ENCODE assay signal across 9 cellular contexts in the genomic region with DNA sequence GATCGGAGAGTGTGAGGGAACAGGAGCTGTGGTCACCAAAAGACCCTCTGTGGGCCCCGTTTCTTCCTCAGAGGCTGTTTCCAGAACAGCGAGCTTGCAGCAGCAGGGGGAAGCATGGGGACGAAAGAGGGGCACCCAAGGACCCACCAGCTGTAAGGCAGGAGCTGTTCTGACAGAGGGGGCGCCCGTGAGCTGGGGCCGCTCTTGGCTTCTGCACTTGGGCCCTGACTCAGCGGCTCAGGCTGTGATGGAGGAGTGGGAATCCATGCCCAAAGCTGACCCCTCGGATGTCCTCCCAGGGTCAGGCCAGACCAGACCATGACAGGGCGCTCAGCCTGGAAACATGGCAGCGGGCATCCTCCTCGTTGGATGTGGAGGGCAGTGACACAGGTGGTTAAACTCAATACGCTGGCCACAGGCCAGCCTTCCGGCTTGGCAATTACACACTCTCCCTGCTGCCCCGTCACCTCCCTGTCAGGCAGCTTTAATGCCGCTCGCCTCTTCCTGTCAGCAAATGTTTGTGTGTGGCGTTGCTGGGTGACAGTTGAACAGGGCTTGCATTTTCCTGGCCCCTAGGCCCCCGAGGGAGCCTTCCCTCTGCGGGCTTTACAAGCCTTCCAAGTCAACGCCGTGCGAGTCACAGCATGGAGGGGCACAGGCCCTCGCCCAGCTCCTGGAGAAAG.
DNase-seq lines count a peak whose midpoint lies in the region; ATAC-seq lines count a peak whose summit lies in the region.
"Had no signal": no experiment of that assay in that cellular context is flagged by ENCODE, and none has a peak within 500 bp of the region (broad histone marks: within the 10 kb centered on the region; RNA-seq: fewer than 3 reads in every experiment).

No MANE protein-coding gene starts in this region.

- peak overlapping the region in 2 of 8 donors; percentile 12 to 15 for H3K4me3 Mint-ChIP-seq in CD4-positive, alpha-beta memory T cell

- no peak overlapping the region for H3K27ac ChIP-seq in CD4-positive, alpha-beta memory T cell (ENCODE audit: low read depth, low read length)
- H3K27ac ChIP-seq: parathyroid adenoma had no signal

- H3K4me3 ChIP-seq in CD4-positive, alpha-beta memory T cell (ENCODE audit: low read length in 2 of 2) = no peak overlapping the region

- H3K36me3 ChIP-seq in CD4-positive, alpha-beta memory T cell (ENCODE audit: insufficient read depth, low read length) = no peaks in the 10 kb centered on the region

- no peaks in the 10 kb centered on the region for H3K27me3 Mint-ChIP-seq in CD4-positive, alpha-beta memory T cell

- H3K27ac Mint-ChIP-seq in CD4-positive, alpha-beta memory T cell = peak overlapping the region in 3 of 7 donors; percentile 32 to 69 (median 52)

- no peak for ATAC-seq in GM21717 (IDR thresholded peaks at IDR 0.05; ENCODE audit: unreplicated experiment)
- no peak for ATAC-seq in GM19035 (IDR thresholded peaks at IDR 0.05; ENCODE audit: unreplicated experiment)
- no peak for ATAC-seq in GM21576 (IDR thresholded peaks at IDR 0.05; ENCODE audit: unreplicated experiment)

- H3K9me3 ChIP-seq in CD4-positive, alpha-beta memory T cell (ENCODE audit: control insufficient read depth in 1 of 2, low read length in 2 of 2) = no peaks in the 10 kb centered on the region

- POLR2A ChIA-PET in CD4-positive, alpha-beta memory T cell (lab: Charles Lee; ENCODE audit: partially characterized antibody) = no interaction called here

- no peaks in the 10 kb centered on the region for H3K9me3 Mint-ChIP-seq in CD4-positive, alpha-beta memory T cell

- no peaks in the 10 kb centered on the region for H3K36me3 Mint-ChIP-seq in CD4-positive, alpha-beta memory T cell

- DNase-seq in CD4-positive, alpha-beta memory T cell = peak in 4 of 5 donors; percentile 18 to 39 (median 36)
- DNase-seq in NCI-H1417 (lab: John Stamatoyannopoulos, UW) = peak in 2 of 3 experiments; percentile 73 to 89
- peak; percentile 58 for DNase-seq in astrocyte of the hippocampus (ENCODE audit: low read depth, low spot score)
- peak; percentile 9 to 85 for DNase-seq in lung microvascular endothelial cell (ENCODE audit: low read depth in 2 of 2)
- DNase-seq in LoVo (ENCODE audit: low spot score) = no peak

- H3K4me1 Mint-ChIP-seq in CD4-positive, alpha-beta memory T cell = peaks cover 0 to 5% (median under 1%) of the 10 kb centered on the region in 4 donors

- intact Hi-C loops in CD4-positive, alpha-beta memory T cell (cut with micrococcal nuclease) = no loop called here

- no peaks in the 10 kb centered on the region for H3K27me3 ChIP-seq in CD4-positive, alpha-beta memory T cell (ENCODE audit: insufficient read depth, low read length)

- no peaks in the 10 kb centered on the region for H3K4me1 ChIP-seq in CD4-positive, alpha-beta memory T cell (ENCODE audit: insufficient read depth, low read length)
- H3K4me1 ChIP-seq: parathyroid adenoma had no signal

- CTCF ChIA-PET in CD4-positive, alpha-beta memory T cell (lab: Charles Lee; ENCODE audit: partially characterized antibody) = interaction anchor here (1.3 kb wide), 1 partner anchor 14 kb away, joined by 3 read pairs; no protein-coding TSS in a partner anchor
